ENCODE assay signal across 8 cellular contexts in the genomic region with DNA sequence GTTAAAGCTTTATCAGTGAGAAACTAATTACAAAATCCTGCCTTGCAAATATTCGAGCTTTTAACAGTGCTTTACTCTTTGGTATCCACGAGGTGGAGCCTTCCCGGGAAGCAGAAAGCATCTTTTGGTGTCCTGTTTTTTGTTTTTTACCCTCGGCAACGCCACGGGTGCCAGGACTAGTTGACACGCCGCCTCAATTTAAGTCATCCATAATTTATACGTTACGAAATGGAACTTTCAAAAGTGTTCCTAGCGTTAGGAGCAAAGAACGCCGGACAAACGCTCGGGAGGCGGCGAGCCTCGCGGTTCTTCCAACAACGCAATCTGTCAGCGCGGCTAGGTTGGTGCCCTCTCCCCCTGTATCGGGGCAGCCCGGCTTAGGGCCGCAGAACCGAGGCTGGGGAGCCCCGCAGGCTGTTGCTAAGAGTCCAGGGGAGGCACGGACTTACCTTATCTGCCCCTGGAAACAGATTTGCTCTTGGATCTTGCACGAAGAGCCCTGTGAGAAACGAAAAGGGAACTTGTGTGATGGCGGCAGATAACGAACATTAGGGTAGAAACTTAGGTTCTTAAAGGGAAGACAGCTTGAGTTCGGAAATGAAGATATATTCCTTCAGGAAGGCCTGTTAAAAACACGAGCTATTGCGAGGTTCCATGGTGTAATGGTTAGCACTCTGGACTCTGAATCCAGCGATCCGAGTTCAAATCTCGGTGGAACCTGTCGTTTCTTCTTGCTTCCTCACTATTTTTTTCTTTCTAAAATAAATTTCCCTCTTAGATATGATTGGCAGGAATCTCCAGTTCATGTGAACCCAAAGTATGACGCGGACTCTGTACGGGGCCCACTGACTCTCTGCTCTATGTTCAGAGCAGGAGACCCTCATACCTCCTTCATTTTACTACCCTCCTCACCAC. TPM values are rescaled to one million over a fixed set of nuclear protein-coding genes. Genes with fewer than 3 reads are reported as not detected.
DNase-seq lines count a peak whose midpoint lies in the region; ATAC-seq and TF ChIP-seq lines count a peak whose summit lies in the region.

No MANE protein-coding gene starts in this region.

- peak overlapping the region; percentile 95 for H3K4me3 Mint-ChIP-seq in activated naive CD4-positive, alpha-beta T cell treated with anti-CD3 and anti-CD28 coated beads, Interleukin-2, amount 50 U/mL, for 24 hours

- H3K27ac Mint-ChIP-seq in activated naive CD4-positive, alpha-beta T cell treated with anti-CD3 and anti-CD28 coated beads, Interleukin-2, amount 50 U/mL, for 24 hours, result peak overlapping the region; percentile 98

- peak; percentile 50 for ATAC-seq in GM21576 (IDR thresholded peaks at IDR 0.05; ENCODE audit: unreplicated experiment)

- H3K27ac ChIP-seq in tibial artery, result peak overlapping the region; percentile 81 to 95

- H3K36me3 ChIP-seq in tibial artery, result no peaks in the 10 kb centered on the region

- intact Hi-C loops in tibial artery (cut with DNase I; ENCODE audit: low total_unique reads), result loop anchor here (10.0 kb wide), 2 partner anchors 236 to 344 kb away; no protein-coding TSS in a partner anchor

- peaks cover 0 to 8% (median 6%) of the 10 kb centered on the region in 4 donors for H3K4me1 ChIP-seq in tibial artery

- peaks cover 19% of the 10 kb centered on the region for H3K4me1 Mint-ChIP-seq in activated naive CD4-positive, alpha-beta T cell treated with anti-CD3 and anti-CD28 coated beads, Interleukin-2, amount 50 U/mL, for 24 hours

- peak; percentile 64 for DNase-seq in DMS153 (lab: John Stamatoyannopoulos, UW)
- DNase-seq in LHCN-M2 (ENCODE audit: low read depth), result peak; percentile 87
- peak; percentile 56 for DNase-seq in SHP77 treated with DMSO at 0.1 percent for 48 hours (lab: John Stamatoyannopoulos, UW)
- peak; percentile 74 for DNase-seq in globus pallidus (ENCODE audit: low spot score)
- peak in 49 of 56 donors; percentile 7 to 81 (median 57) for DNase-seq in nucleus accumbens (lab: John Stamatoyannopoulos, UW)
- DNase-seq in tibial artery, result peak; percentile 64 to 76

- TF ChIP-seq CTCF in tibial artery (IDR thresholded peaks at IDR 0.05), result peak; percentile 58 to 70

- H3K4me3 ChIP-seq in tibial artery, result peak overlapping the region; percentile 61 to 82

- no peaks in the 10 kb centered on the region for H3K9me3 ChIP-seq in tibial artery

- H3K27me3 ChIP-seq in tibial artery, result no peaks in the 10 kb centered on the region

- H3K9me3 Mint-ChIP-seq in activated naive CD4-positive, alpha-beta T cell treated with anti-CD3 and anti-CD28 coated beads, Interleukin-2, amount 50 U/mL, for 24 hours, result no peaks in the 10 kb centered on the region

- H3K27me3 Mint-ChIP-seq in activated naive CD4-positive, alpha-beta T cell treated with anti-CD3 and anti-CD28 coated beads, Interleukin-2, amount 50 U/mL, for 24 hours, result peaks cover 10% of the 10 kb centered on the region

- no peaks in the 10 kb centered on the region for H3K36me3 Mint-ChIP-seq in activated naive CD4-positive, alpha-beta T cell treated with anti-CD3 and anti-CD28 coated beads, Interleukin-2, amount 50 U/mL, for 24 hours

RNA-seq across cellular contexts. Expression of a gene that starts 46.2 kb away (rescaled TPM):
- total RNA-seq in LHCN-M2 (2014; rRNA removed), result 11.5 and 15.7 TPM in 2 replicates
- polyA plus RNA-seq in LHCN-M2 (2012), result 2.7 TPM

Comparison
In these comparisons a context has a peak if more than half of its experiments do, and no peak if none do; other contexts are left out.
1. Peak in every context shown above with its lines: DNase-seq, ATAC-seq, H3K4me3 ChIP-seq and H3K27ac ChIP-seq.